ENCODE assay signal across 26 cellular contexts in the genomic region with DNA sequence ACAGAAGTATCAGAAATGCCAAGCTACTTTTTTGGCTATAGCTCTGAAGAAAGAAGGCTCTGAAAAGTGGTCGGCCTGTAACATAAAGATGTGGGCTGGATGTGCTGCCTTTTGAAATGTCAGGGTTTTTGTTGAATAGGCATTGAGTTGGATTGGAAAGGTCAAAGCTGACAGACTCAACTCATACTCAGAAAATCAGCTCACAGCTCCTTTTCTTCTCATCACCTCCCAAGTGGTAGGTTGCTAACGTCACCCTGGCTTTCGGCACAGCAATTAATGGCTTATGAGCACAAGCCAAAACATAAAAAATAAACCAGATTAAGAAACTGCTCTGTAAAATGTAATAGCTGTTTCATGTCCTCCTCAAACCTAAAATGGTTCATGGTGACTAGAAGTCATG.
"Had no signal": no experiment of that assay in that cellular context is flagged by ENCODE, and none has a peak within 500 bp of the region (broad histone marks: within the 10 kb centered on the region; RNA-seq: fewer than 3 reads in every experiment).

No MANE protein-coding gene starts in this region.

- H3K36me3 ChIP-seq: neutrophil, stomach, thyroid gland, transverse colon, upper lobe of right lung had no signal

- ATAC-seq: left lobe of liver; mucosa of descending colon; naive thymus-derived CD4-positive, alpha-beta T cell; psoas muscle; sciatic nerve; stimulated activated naive B cell treated with anti-CD40 and anti-IgM and Interleukin-4, amounts not matched to agents 10 μg/mL and 1 μg/mL and 100 μg/mL, for 72 hours; stimulated activated naive CD8-positive, alpha-beta T cell treated with anti-CD3 and anti-CD28 coated beads, Interleukin-15, Interleukin-2, amounts not matched to agents 100 U/mL and 50 U/mL, for 24 hours; upper lobe of right lung had no signal

- H3K27ac ChIP-seq: neutrophil, parathyroid adenoma, psoas muscle, skin epidermis, stomach, testis, thyroid gland, transverse colon, upper lobe of right lung had no signal

- H3K4me1 ChIP-seq: parathyroid adenoma, psoas muscle, stomach, thyroid gland, transverse colon had no signal

- H2AFZ ChIP-seq: parathyroid adenoma had no signal

- H3K9me3 ChIP-seq: mucosa of descending colon, neutrophil, psoas muscle, stomach, testis, thyroid gland, transverse colon, upper lobe of right lung had no signal

- H3K9ac ChIP-seq: parathyroid adenoma had no signal

- DNase-seq: hippocampal formation; kidney glomerular epithelial cell; left cardiac atrium; mesendoderm; midbrain; mucosa of descending colon; naive thymus-derived CD4-positive, alpha-beta T cell; occipital lobe; psoas muscle; stimulated activated CD4-positive, alpha-beta T cell treated with anti-CD3 and anti-CD28 coated beads, Interleukin-12 subunit alpha, Interleukin-12 subunit beta, amount 100 ng/mL, for 4 hours; stimulated activated CD4-positive, alpha-beta T cell treated with anti-CD3 and anti-CD28 coated beads, Interleukin-15, amount 100 ng/mL, for 24 hours; stimulated activated CD4-positive, alpha-beta T cell treated with anti-CD3 and anti-CD28 coated beads, Interleukin-2, amount 100 ng/mL, for 24 hours; stimulated activated CD4-positive, alpha-beta T cell treated with anti-CD3 and anti-CD28 coated beads, Interleukin-4, amount 100 ng/mL, for 1 hour; stimulated activated naive B cell treated with anti-CD40 and anti-IgM and Interleukin-4, amounts not matched to agents 10 μg/mL and 1 μg/mL and 100 μg/mL, for 72 hours; stimulated activated naive CD8-positive, alpha-beta T cell treated with anti-CD3 and anti-CD28 coated beads, Interleukin-15, Interleukin-2, amounts not matched to agents 100 U/mL and 50 U/mL, for 24 hours; stomach; testis; thyroid gland; transverse colon; upper lobe of right lung had no signal

- H3K79me2 ChIP-seq: parathyroid adenoma had no signal

- H3K27me3 ChIP-seq: testis, thyroid gland, upper lobe of right lung had no signal

- H3K4me3 ChIP-seq: lung, mucosa of descending colon, psoas muscle, skin epidermis, stomach, testis, thyroid gland, transverse colon, upper lobe of right lung had no signal
